Comparison of ENCODE assay signal across 12 cellular contexts in genomic region chr16:4270091-4270490, GRCh38. TPM values are rescaled to one million over a fixed set of nuclear protein-coding genes. Genes with fewer than 3 reads are reported as not detected.
DNase-seq lines count a peak whose midpoint lies in the region; ATAC-seq, FAIRE-seq and TF ChIP-seq lines count a peak whose summit lies in the region.
"Had no signal": no experiment of that assay in that cellular context is flagged by ENCODE, and none has a peak within 500 bp of the region (broad histone marks: within the 10 kb centered on the region; RNA-seq: fewer than 3 reads in every experiment).

No MANE protein-coding gene starts in this region.

- peaks cover 44% of the 10 kb centered on the region for H3K4me1 ChIP-seq in HepG2 (ENCODE audit: insufficient read depth, low read length)
- H3K4me1 ChIP-seq in right lobe of liver = peaks cover 0 to 7% (median 3%) of the 10 kb centered on the region in 4 donors
- peaks cover 7% of the 10 kb centered on the region for H3K4me1 ChIP-seq in fibroblast of lung (ENCODE audit: control insufficient read depth, extremely low read depth, insufficient read depth, low read length)
- peaks cover 3% of the 10 kb centered on the region for H3K4me1 ChIP-seq in prostate gland (replicated peaks)

- peaks cover 4% of the 10 kb centered on the region for H3K27me3 Mint-ChIP-seq in type B pancreatic cell

- CTCF ChIA-PET in HepG2 (lab: Yijun Ruan, JAX; ENCODE audit: low intra/inter-chr PET ratio, low total read pairs) = no interaction called here

- peak overlapping the region; percentile 55 for H3K4me3 Mint-ChIP-seq in type B pancreatic cell

- H3K36me3 Mint-ChIP-seq in type B pancreatic cell = no peaks in the 10 kb centered on the region

- H3K9me3 Mint-ChIP-seq in type B pancreatic cell = no peaks in the 10 kb centered on the region

- H3K9me3 ChIP-seq in HepG2 (ENCODE audit: low read length) (no peaks in the 10 kb centered on the region), right lobe of liver (no peaks in the 10 kb centered on the region), SU-DHL-6 (ENCODE audit: insufficient read depth, low read length) (no peaks in the 10 kb centered on the region), fibroblast of lung (ENCODE audit: control insufficient read depth, insufficient read depth, low read depth, low read length) (no peaks in the 10 kb centered on the region), prostate gland (no peaks in the 10 kb centered on the region)

- in situ Hi-C loops in HepG2 (cut with HindIII; ENCODE audit: extremely low pct_ligation_motif_present, low pct_unique_long_range_greater_than_20kb) = loop anchor here (10.0 kb wide), 1 partner anchor 55 kb away; no protein-coding TSS in a partner anchor

- peaks cover 5% of the 10 kb centered on the region for H3K4me1 Mint-ChIP-seq in type B pancreatic cell (ENCODE audit: unreplicated experiment)

- peaks cover 8% of the 10 kb centered on the region for H3F3A ChIP-seq in SU-DHL-6 (ENCODE audit: insufficient read depth)

- TF ChIP-seq EP300 in HepG2 (IDR thresholded peaks at IDR 0.05; ENCODE audit: low read depth in 2 of 2, low read length in 2 of 2) = no peak
- no peak for TF ChIP-seq EP300 in HepG2 (CRISPR knock-in tag; IDR thresholded peaks at IDR 0.05; ENCODE audit: borderline replicate concordance)

- no peaks in the 10 kb centered on the region for H3K9me2 ChIP-seq in SU-DHL-6 (replicated peaks; ENCODE audit: insufficient read depth, low read length)

- BruUV-seq in HepG2 (replicated peaks; lab: Mats Ljungman, UMichigan) = no TSS peak

- TF ChIP-seq CTCF in HepG2 (CRISPR knock-in tag; IDR thresholded peaks at IDR 0.05) (no peak), right lobe of liver (IDR thresholded peaks at IDR 0.05) (no peak), SU-DHL-6 (IDR thresholded peaks at IDR 0.05; ENCODE audit: insufficient read depth, low read length, poor library complexity, severe bottlenecking) (no peak), fibroblast of lung (conservative IDR thresholded peaks at IDR 0.05 in 1 of 2, IDR thresholded peaks at IDR 0.05 in 1 of 2; ENCODE audit: low read depth in 1 of 2, low read length in 2 of 2) (no peak), type B pancreatic cell (conservative IDR thresholded peaks at IDR 0.05) (no peak), prostate gland (IDR thresholded peaks at IDR 0.05) (no peak)

- POLR2A ChIA-PET in HepG2 (lab: Yijun Ruan, JAX) = interaction anchor here (5.4 kb wide), 1 partner anchor 16 kb away, joined by 50 read pairs; no protein-coding TSS in a partner anchor

- ATAC-seq in HepG2 = no peak
- no peak for ATAC-seq in right lobe of liver
- ATAC-seq in HG03175 (IDR thresholded peaks at IDR 0.05; ENCODE audit: unreplicated experiment) = no peak

- FAIRE-seq in HepG2 (lab: Jason Lieb, UNC) = no peak
- FAIRE-seq: GM18507 had no signal

- H3K36me3 ChIP-seq in HepG2 (replicated peaks in 1 of 2; ENCODE audit: control insufficient read depth in 1 of 2, insufficient read depth in 2 of 2, low read length in 2 of 2) (no peaks in the 10 kb centered on the region), right lobe of liver (no peaks in the 10 kb centered on the region), SU-DHL-6 (ENCODE audit: low read length) (no peaks in the 10 kb centered on the region), fibroblast of lung (ENCODE audit: control insufficient read depth, insufficient read depth, low read length) (peaks cover 3% of the 10 kb centered on the region), prostate gland (no peaks in the 10 kb centered on the region)

- no peak overlapping the region for H3K27ac Mint-ChIP-seq in type B pancreatic cell

- peaks cover 50% of the 10 kb centered on the region for H3K79me2 ChIP-seq in HepG2 (ENCODE audit: insufficient read depth, low read length)
- H3K79me2 ChIP-seq in SU-DHL-6 (ENCODE audit: insufficient read depth, low read length) = peaks cover 63% of the 10 kb centered on the region
- H3K79me2 ChIP-seq in fibroblast of lung (ENCODE audit: control insufficient read depth, insufficient read depth, low read length) = peaks cover 20% of the 10 kb centered on the region

- H3K4me3 ChIP-seq in HepG2 (replicated peaks in 1 of 3; ENCODE audit: insufficient read depth in 1 of 3, low read depth in 2 of 3, low read length in 3 of 3) (no peak overlapping the region), right lobe of liver (no peak overlapping the region), SU-DHL-6 (ENCODE audit: insufficient read depth, low read length, poor library complexity, severe bottlenecking) (no peak overlapping the region), fibroblast of lung (replicated peaks in 1 of 4; ENCODE audit: control extremely low read depth in 1 of 4, insufficient read depth in 1 of 4, low read depth in 3 of 4, low read length in 4 of 4) (no peak overlapping the region), prostate gland (no peak overlapping the region)
- H3K4me3 ChIP-seq: coronary artery had no signal

- peak overlapping the region; percentile 87; the same call in 1 of the 2 replicates for H3K4me2 ChIP-seq in HepG2 (ENCODE audit: low read depth, low read length)
- H3K4me2 ChIP-seq in SU-DHL-6 (ENCODE audit: low read depth, low read length, poor library complexity, severe bottlenecking) = no peak overlapping the region
- peak overlapping the region; percentile 10 for H3K4me2 ChIP-seq in fibroblast of lung (ENCODE audit: extremely low read depth, insufficient read depth, low read length)

- no peak overlapping the region for H3K27ac ChIP-seq in HepG2 (ENCODE audit: extremely low read length, insufficient read depth, low read length)
- no peak overlapping the region for H3K27ac ChIP-seq in right lobe of liver
- 0 out of 2 replicates have a peak overlapping the region, but pooled peaks have one; percentile 80 for H3K27ac ChIP-seq in SU-DHL-6 (ENCODE audit: low read depth, low read length)
- H3K27ac ChIP-seq in fibroblast of lung (ENCODE audit: insufficient read depth, low read length) = no peak overlapping the region
- H3K27ac ChIP-seq in prostate gland = no peak overlapping the region
- H3K27ac ChIP-seq: coronary artery had no signal

- no peaks in the 10 kb centered on the region for H4K20me1 ChIP-seq in HepG2 (ENCODE audit: insufficient read depth, low read length)
- H4K20me1 ChIP-seq in SU-DHL-6 (ENCODE audit: low read depth, low read length) = no peaks in the 10 kb centered on the region
- no peaks in the 10 kb centered on the region for H4K20me1 ChIP-seq in fibroblast of lung (ENCODE audit: control insufficient read depth, extremely low read depth, insufficient read depth, low read length)

- no peak for TF ChIP-seq POLR2A in HepG2 (IDR thresholded peaks at IDR 0.05; ENCODE audit: insufficient read depth in 1 of 2, low read depth in 2 of 2, low read length in 2 of 2)
- no peak for TF ChIP-seq POLR2A in right lobe of liver (IDR thresholded peaks at IDR 0.05)
- no peak for TF ChIP-seq POLR2A in prostate gland (IDR thresholded peaks at IDR 0.05)

- H2AFZ ChIP-seq in HepG2 (ENCODE audit: low read length) (no peak overlapping the region), SU-DHL-6 (ENCODE audit: low read depth, low read length, severe bottlenecking) (no peak overlapping the region), fibroblast of lung (ENCODE audit: low read length) (no peak overlapping the region)

- no peak for TF ChIP-seq RAD21 in HepG2 (CRISPR knock-in tag; IDR thresholded peaks at IDR 0.05)

- DNase-seq in HepG2 (ENCODE audit: low spot score) (no peak), right lobe of liver (no peak), fibroblast of lung (ENCODE audit: low read depth in 2 of 2) (no peak), type B pancreatic cell (ENCODE audit: extremely low spot score, unreplicated experiment) (no peak), prostate gland (ENCODE audit: low spot score) (no peak)
- DNase-seq in stimulated activated CD4-positive, alpha-beta T cell treated with anti-CD3 and anti-CD28 coated beads, Interleukin-12 subunit alpha, Interleukin-12 subunit beta, amount 100 ng/mL, for 4 hours = no peak
- DNase-seq: midbrain, NCI-H1694 had no signal

- intact Hi-C loops in HepG2 (cut with micrococcal nuclease; ENCODE audit: unreplicated experiment) = loop anchor here (5.0 kb wide), 1 partner anchor 37 kb away; no protein-coding TSS in a partner anchor
- intact Hi-C loops in right lobe of liver (cut with DNase I) = no loop called here
- intact Hi-C loops in prostate gland (cut with DNase I) = loop anchor here (5.0 kb wide), 1 partner anchor 47 kb away; the partner anchor contains the start of gene GLIS2

- H3K9ac ChIP-seq in HepG2 (ENCODE audit: insufficient read depth, low read depth, low read length) (peak overlapping the region; percentile 85; the same call in 1 of the 2 replicates), SU-DHL-6 (ENCODE audit: low read length) (peak overlapping the region; percentile 78), fibroblast of lung (ENCODE audit: insufficient read depth, low read length) (no peak overlapping the region)

- no peaks in the 10 kb centered on the region; a peak in 1 of 5 replicates for H3K27me3 ChIP-seq in HepG2 (ENCODE audit: control insufficient read depth in 1 of 2, insufficient read depth in 2 of 2, low read length in 2 of 2)
- H3K27me3 ChIP-seq in right lobe of liver = no peaks in the 10 kb centered on the region
- no peaks in the 10 kb centered on the region for H3K27me3 ChIP-seq in SU-DHL-6 (ENCODE audit: low read length)
- no peaks in the 10 kb centered on the region for H3K27me3 ChIP-seq in fibroblast of lung (ENCODE audit: control insufficient read depth, insufficient read depth, low read length)
- no peaks in the 10 kb centered on the region for H3K27me3 ChIP-seq in prostate gland (replicated peaks; ENCODE audit: insufficient read depth)

- 96% methylated on average over 5 of the region's 5 CpGs for WGBS in HepG2 (ENCODE audit: low lambda C conversion rate)
- 73% methylated on average over 3 of the region's 5 CpGs for WGBS in right lobe of liver (ENCODE audit: insufficient coverage, low coverage, low lambda C conversion rate, missing lambda C conversion rate)
- 71% methylated on average over 5 of the region's 5 CpGs for whole genome bisulfite sequencing in prostate gland

RNA-seq across cellular contexts. Expression of gene TFAP4, which starts 2.7 kb away (rescaled TPM):
- total RNA-seq in HepG2 (2016; rRNA removed; fragmentation: Illumina TruSeq; extraction: Trizol) = 10.4 and 12.2 TPM in 2 replicates
- total RNA-seq in HepG2 (2016; cell fraction: cytosol; rRNA removed; fragmentation: Illumina TruSeq; extraction: Trizol; ENCODE audit: low read depth) = 22.0 and 26.0 TPM in 2 replicates
- total RNA-seq in HepG2 (2016; cell fraction: insoluble cytoplasmic fraction; rRNA removed; fragmentation: Illumina TruSeq; extraction: Trizol) = 8.6 and 13.4 TPM in 2 replicates
- 16.4 and 17.5 TPM in 2 replicates for total RNA-seq in HepG2 (2016; cell fraction: membrane; rRNA removed; fragmentation: Illumina TruSeq; extraction: Trizol)
- 6.4 and 7.5 TPM in 2 replicates for total RNA-seq in HepG2 (2016; cell fraction: nucleus; rRNA removed; fragmentation: Illumina TruSeq; extraction: Trizol)
- 13.0 and 15.6 TPM in 2 replicates for polyA plus RNA-seq in HepG2 (2011; rRNA removed)
- 4.7 and 8.9 TPM in 2 replicates for polyA plus RNA-seq in HepG2 (2011; cell fraction: cytosol; rRNA removed)
- polyA plus RNA-seq in HepG2 (2011; cell fraction: nucleus; rRNA removed) = 12.3 and 16.1 TPM in 2 replicates
- polyA plus RNA-seq in HepG2 (2012) = 9.9 and 12.9 TPM in 2 replicates
- 4.9 and 5.3 TPM in 2 replicates for polyA plus RNA-seq in HepG2 (2016; cell fraction: cytosol; fragmentation: Illumina TruSeq; extraction: Trizol; ENCODE audit: low read depth)
- 13.4 and 17.4 TPM in 2 replicates for polyA plus RNA-seq in HepG2 (2016; cell fraction: insoluble cytoplasmic fraction; fragmentation: Illumina TruSeq; extraction: Trizol; ENCODE audit: low read depth)
- 7.5 and 7.9 TPM in 2 replicates for polyA plus RNA-seq in HepG2 (2016; cell fraction: membrane; fragmentation: Illumina TruSeq; extraction: Trizol; ENCODE audit: low read depth)
- polyA plus RNA-seq in HepG2 (2016; cell fraction: nucleus; fragmentation: Illumina TruSeq; extraction: Trizol; ENCODE audit: insufficient read depth, low read depth) = 20.3 and 24.4 TPM in 2 replicates
- 36.2 and 88.6 TPM in 2 replicates for polyA minus RNA-seq in HepG2 (2011; rRNA and poly(A)+ RNA removed; ENCODE audit: low replicate concordance)
- 18.4 and 24.2 TPM in 2 replicates for polyA minus RNA-seq in HepG2 (2011; cell fraction: cytosol; rRNA and poly(A)+ RNA removed)
- polyA minus RNA-seq in HepG2 (2011; cell fraction: nucleus; rRNA and poly(A)+ RNA removed) = 6.2 and 8.5 TPM in 2 replicates
- total RNA-seq in right lobe of liver = 1 to 10 TPM; 2.6 to 5.8 (median 3.7) TPM
- 8.2 and 8.9 TPM in 2 replicates for total RNA-seq in fibroblast of lung
- 3.5 and 6.6 TPM in 2 replicates for polyA plus RNA-seq in fibroblast of lung
- polyA plus RNA-seq in fibroblast of lung (2012) = 6.8 and 9.5 TPM in 2 replicates
- 7.0 and 9.8 TPM in 2 replicates for polyA minus RNA-seq in fibroblast of lung (ENCODE audit: low replicate concordance)
- 11.8 and 27.0 TPM in 2 replicates for total RNA-seq in type B pancreatic cell (ENCODE audit: low replicate concordance)
- total RNA-seq in prostate gland = 10 to 100 TPM in 1 of 2 donors, 1 to 10 TPM in 1; 9.0 to 12.8 TPM

RNA-seq across cellular contexts. Expression of gene SRL, which starts 28.2 kb away (rescaled TPM):
- total RNA-seq in HepG2 (2016; rRNA removed; fragmentation: Illumina TruSeq; extraction: Trizol) (not detected in 2 replicates), right lobe of liver (under 1 TPM; 0.18 to 0.62 (median 0.28) TPM), fibroblast of lung (under 0.01 and 0.17 TPM in 2 replicates), type B pancreatic cell (ENCODE audit: low replicate concordance) (1.2 TPM in 1 of 2 replicates, not detected in the other), prostate gland (1 to 10 TPM; 2.6 to 5.3 TPM)
- not detected in 2 replicates for total RNA-seq in HepG2 (2016; cell fraction: cytosol; rRNA removed; fragmentation: Illumina TruSeq; extraction: Trizol; ENCODE audit: low read depth)
- 0.02 TPM in 1 of 2 replicates, not detected in the other for total RNA-seq in HepG2 (2016; cell fraction: insoluble cytoplasmic fraction; rRNA removed; fragmentation: Illumina TruSeq; extraction: Trizol)
- total RNA-seq in HepG2 (2016; cell fraction: membrane; rRNA removed; fragmentation: Illumina TruSeq; extraction: Trizol) = not detected in 2 replicates
- not detected in 2 replicates for total RNA-seq in HepG2 (2016; cell fraction: nucleus; rRNA removed; fragmentation: Illumina TruSeq; extraction: Trizol)
- polyA plus RNA-seq in HepG2 (2011; rRNA removed) (0.04 and 0.05 TPM in 2 replicates), fibroblast of lung (0.07 TPM in 2 replicates)
- 0.04 and 0.05 TPM in 2 replicates for polyA plus RNA-seq in HepG2 (2011; cell fraction: cytosol; rRNA removed)
- 0.03 and 0.05 TPM in 2 replicates for polyA plus RNA-seq in HepG2 (2011; cell fraction: nucleus; rRNA removed)
- polyA plus RNA-seq in HepG2 (2012) = 0.05 and 0.16 TPM in 2 replicates
- not detected in 2 replicates for polyA plus RNA-seq in HepG2 (2016; cell fraction: cytosol; fragmentation: Illumina TruSeq; extraction: Trizol; ENCODE audit: low read depth)
- not detected in 2 replicates for polyA plus RNA-seq in HepG2 (2016; cell fraction: insoluble cytoplasmic fraction; fragmentation: Illumina TruSeq; extraction: Trizol; ENCODE audit: low read depth)
- polyA plus RNA-seq in HepG2 (2016; cell fraction: membrane; fragmentation: Illumina TruSeq; extraction: Trizol; ENCODE audit: low read depth) = not detected in 2 replicates
- polyA plus RNA-seq in HepG2 (2016; cell fraction: nucleus; fragmentation: Illumina TruSeq; extraction: Trizol; ENCODE audit: insufficient read depth, low read depth) = not detected in 2 replicates
- polyA minus RNA-seq in HepG2 (2011; rRNA and poly(A)+ RNA removed; ENCODE audit: low replicate concordance) = 0.08 TPM in 1 of 2 replicates, not detected in the other
- polyA minus RNA-seq in HepG2 (2011; cell fraction: cytosol; rRNA and poly(A)+ RNA removed) = not detected in 2 replicates
- not detected in 2 replicates for polyA minus RNA-seq in HepG2 (2011; cell fraction: nucleus; rRNA and poly(A)+ RNA removed)
- 0.03 and 0.06 TPM in 2 replicates for polyA plus RNA-seq in fibroblast of lung (2012)
- not detected in 2 replicates for polyA minus RNA-seq in fibroblast of lung (ENCODE audit: low replicate concordance)

RNA-seq across cellular contexts. Expression of gene GLIS2, which starts 45.8 kb away (rescaled TPM):
- total RNA-seq in HepG2 (2016; rRNA removed; fragmentation: Illumina TruSeq; extraction: Trizol) (0.24 and 0.29 TPM in 2 replicates), right lobe of liver (1 to 10 TPM in 5 of 6 experiments, under 1 TPM in 1; 0.79 to 2.6 (median 1.4) TPM), fibroblast of lung (2.6 and 4.0 TPM in 2 replicates), type B pancreatic cell (ENCODE audit: low replicate concordance) (13.1 and 23.0 TPM in 2 replicates), prostate gland (10 to 100 TPM in 1 of 2 donors, 1 to 10 TPM in 1; 3.8 to 10.5 TPM)
- total RNA-seq in HepG2 (2016; cell fraction: cytosol; rRNA removed; fragmentation: Illumina TruSeq; extraction: Trizol; ENCODE audit: low read depth) = 1.0 and 1.1 TPM in 2 replicates
- total RNA-seq in HepG2 (2016; cell fraction: insoluble cytoplasmic fraction; rRNA removed; fragmentation: Illumina TruSeq; extraction: Trizol) = 0.18 and 0.30 TPM in 2 replicates
- 0.59 and 0.65 TPM in 2 replicates for total RNA-seq in HepG2 (2016; cell fraction: membrane; rRNA removed; fragmentation: Illumina TruSeq; extraction: Trizol)
- total RNA-seq in HepG2 (2016; cell fraction: nucleus; rRNA removed; fragmentation: Illumina TruSeq; extraction: Trizol) = 0.34 and 0.63 TPM in 2 replicates
- polyA plus RNA-seq in HepG2 (2011; rRNA removed) (0.28 and 0.39 TPM in 2 replicates), fibroblast of lung (5.6 and 6.0 TPM in 2 replicates)
- polyA plus RNA-seq in HepG2 (2011; cell fraction: cytosol; rRNA removed) = 0.17 and 0.18 TPM in 2 replicates
- 1.1 and 1.3 TPM in 2 replicates for polyA plus RNA-seq in HepG2 (2011; cell fraction: nucleus; rRNA removed)
- polyA plus RNA-seq in HepG2 (2012) = 0.91 and 2.0 TPM in 2 replicates
- polyA plus RNA-seq in HepG2 (2016; cell fraction: cytosol; fragmentation: Illumina TruSeq; extraction: Trizol; ENCODE audit: low read depth) = 0.27 and 0.43 TPM in 2 replicates
- polyA plus RNA-seq in HepG2 (2016; cell fraction: insoluble cytoplasmic fraction; fragmentation: Illumina TruSeq; extraction: Trizol; ENCODE audit: low read depth) = 0.70 and 0.86 TPM in 2 replicates
- 1.3 and 1.4 TPM in 2 replicates for polyA plus RNA-seq in HepG2 (2016; cell fraction: membrane; fragmentation: Illumina TruSeq; extraction: Trizol; ENCODE audit: low read depth)
- 1.6 and 1.8 TPM in 2 replicates for polyA plus RNA-seq in HepG2 (2016; cell fraction: nucleus; fragmentation: Illumina TruSeq; extraction: Trizol; ENCODE audit: insufficient read depth, low read depth)
- polyA minus RNA-seq in HepG2 (2011; rRNA and poly(A)+ RNA removed; ENCODE audit: low replicate concordance) = 0.44 and 3.2 TPM in 2 replicates
- 0.18 and 0.99 TPM in 2 replicates for polyA minus RNA-seq in HepG2 (2011; cell fraction: cytosol; rRNA and poly(A)+ RNA removed)
- 0.25 and 0.52 TPM in 2 replicates for polyA minus RNA-seq in HepG2 (2011; cell fraction: nucleus; rRNA and poly(A)+ RNA removed)
- polyA plus RNA-seq in fibroblast of lung (2012) = 18.6 and 23.8 TPM in 2 replicates
- polyA minus RNA-seq in fibroblast of lung (ENCODE audit: low replicate concordance) = 23.4 and 23.6 TPM in 2 replicates

Comparison
In these comparisons a context has a peak if more than half of its experiments do, and no peak if none do; other contexts are left out.
1. intact Hi-C loops: an anchor here in HepG2 (5.0 kb wide) and prostate gland (5.0 kb wide); none called in right lobe of liver.